ENCODE assay signal across 2 cellular contexts in genomic region chr6:47669684-47670515, GRCh38.
TF ChIP-seq lines count a peak whose summit lies in the region.

No MANE protein-coding gene starts in this region.

TF ChIP-seq in K562, 482 proteins besides CTCF, POLR2A, EP300 and RAD21 (continues in another document):
- peak in 1 of 2 experiments; percentile 22; a peak in 1 of 4 replicates for TF ChIP-seq TBL1XR1 (IDR thresholded peaks at IDR 0.05; ENCODE audit: low read length in 2 of 2)
- TF ChIP-seq, protein P1, sequence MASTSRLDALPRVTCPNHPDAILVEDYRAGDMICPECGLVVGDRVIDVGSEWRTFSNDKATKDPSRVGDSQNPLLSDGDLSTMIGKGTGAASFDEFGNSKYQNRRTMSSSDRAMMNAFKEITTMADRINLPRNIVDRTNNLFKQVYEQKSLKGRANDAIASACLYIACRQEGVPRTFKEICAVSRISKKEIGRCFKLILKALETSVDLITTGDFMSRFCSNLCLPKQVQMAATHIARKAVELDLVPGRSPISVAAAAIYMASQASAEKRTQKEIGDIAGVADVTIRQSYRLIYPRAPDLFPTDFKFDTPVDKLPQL (IDR thresholded peaks at IDR 0.05; ENCODE audit: extremely low read depth, insufficient read length), result no peak
- TF ChIP-seq KDM1A (IDR thresholded peaks at IDR 0.05), result peak; percentile 78 to 83
- no peak for TF ChIP-seq FOXM1 (IDR thresholded peaks at IDR 0.05; ENCODE audit: low read depth)
- TF ChIP-seq FOXM1 (CRISPR knock-in tag; IDR thresholded peaks at IDR 0.05; ENCODE audit: low read depth), result no peak
- no peak for TF ChIP-seq HDAC3 (IDR thresholded peaks at IDR 0.05; ENCODE audit: borderline replicate concordance, partially characterized antibody)
- no peak for TF ChIP-seq HNRNPH1 (optimal IDR thresholded peaks at IDR 0.05; ENCODE audit: low read depth, low read length)
- TF ChIP-seq PBX2 (CRISPR knock-in tag; IDR thresholded peaks at IDR 0.05; ENCODE audit: low read depth), result no peak
- TF ChIP-seq PBX2 (tag; conservative IDR thresholded peaks at IDR 0.05; ENCODE audit: low read depth), result no peak
- TF ChIP-seq SNAPC5 (CRISPR knock-in tag; IDR thresholded peaks at IDR 0.05), result no peak
- no peak for TF ChIP-seq ZKSCAN1 (IDR thresholded peaks at IDR 0.05; ENCODE audit: low read depth, low read length)
- no peak for TF ChIP-seq LEF1 (IDR thresholded peaks at IDR 0.05)
- TF ChIP-seq NFXL1 (CRISPR knock-in tag; IDR thresholded peaks at IDR 0.05), result no peak
- no peak for TF ChIP-seq CBFB (CRISPR knock-in tag; IDR thresholded peaks at IDR 0.05)
- TF ChIP-seq JUNB (CRISPR knock-in tag; conservative IDR thresholded peaks at IDR 0.05), result no peak
- TF ChIP-seq, protein P2, sequence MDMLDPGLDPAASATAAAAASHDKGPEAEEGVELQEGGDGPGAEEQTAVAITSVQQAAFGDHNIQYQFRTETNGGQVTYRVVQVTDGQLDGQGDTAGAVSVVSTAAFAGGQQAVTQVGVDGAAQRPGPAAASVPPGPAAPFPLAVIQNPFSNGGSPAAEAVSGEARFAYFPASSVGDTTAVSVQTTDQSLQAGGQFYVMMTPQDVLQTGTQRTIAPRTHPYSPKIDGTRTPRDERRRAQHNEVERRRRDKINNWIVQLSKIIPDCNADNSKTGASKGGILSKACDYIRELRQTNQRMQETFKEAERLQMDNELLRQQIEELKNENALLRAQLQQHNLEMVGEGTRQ (CRISPR knock-in tag; IDR thresholded peaks at IDR 0.05), result peak; percentile 30; the same call in 1 of the 2 replicates
- TF ChIP-seq PREB (CRISPR knock-in tag; IDR thresholded peaks at IDR 0.05), result no peak
- TF ChIP-seq ATF2 (CRISPR knock-in tag; IDR thresholded peaks at IDR 0.05), result no peak
- TF ChIP-seq, protein P3, sequence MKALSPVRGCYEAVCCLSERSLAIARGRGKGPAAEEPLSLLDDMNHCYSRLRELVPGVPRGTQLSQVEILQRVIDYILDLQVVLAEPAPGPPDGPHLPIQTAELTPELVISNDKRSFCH (CRISPR knock-in tag; IDR thresholded peaks at IDR 0.05), result no peak
- TF ChIP-seq, protein P3 (tag; IDR thresholded peaks at IDR 0.05), result no peak
- TF ChIP-seq MEIS2 (IDR thresholded peaks at IDR 0.05; ENCODE audit: partially characterized antibody), result peak; percentile 32
- no peak for TF ChIP-seq GATAD2A (IDR thresholded peaks at IDR 0.05)
- TF ChIP-seq TAF15 (IDR thresholded peaks at IDR 0.05; ENCODE audit: low read depth, low read length), result no peak
- no peak for TF ChIP-seq CEBPG (CRISPR knock-in tag; IDR thresholded peaks at IDR 0.05)
- 0 out of 4 replicates have a peak, but pooled peaks of 1 of the 2 experiments have one; percentile 14 for TF ChIP-seq CEBPG (tag; conservative IDR thresholded peaks at IDR 0.05 in 1 of 2, IDR thresholded peaks at IDR 0.05 in 1 of 2)
- TF ChIP-seq ZSCAN29 (IDR thresholded peaks at IDR 0.05), result no peak
- TF ChIP-seq SMAD4 (CRISPR knock-in tag; conservative IDR thresholded peaks at IDR 0.05), result peak; percentile 69
- TF ChIP-seq RCOR1 (IDR thresholded peaks at IDR 0.05; ENCODE audit: borderline replicate concordance in 1 of 2, low read depth in 2 of 2, low read length in 2 of 2), result peak in 1 of 2 experiments; percentile 86; a peak in 2 of 4 replicates
- no peak for TF ChIP-seq MYNN (IDR thresholded peaks at IDR 0.05)
- no peak for TF ChIP-seq MYNN (CRISPR knock-in tag; IDR thresholded peaks at IDR 0.05)
- no peak for TF ChIP-seq ZC3H11A (IDR thresholded peaks at IDR 0.05; ENCODE audit: low read depth, low read length)

TF ChIP-seq in SK-N-SH treated with all-trans-retinoic acid at 6 μM for 48 hours, 23 proteins besides CTCF, POLR2A, EP300 and RAD21 (continued from another document):
- TF ChIP-seq CSDC2 (CRISPR knock-in tag; IDR thresholded peaks at IDR 0.05), result no peak
- TF ChIP-seq, protein P4, sequence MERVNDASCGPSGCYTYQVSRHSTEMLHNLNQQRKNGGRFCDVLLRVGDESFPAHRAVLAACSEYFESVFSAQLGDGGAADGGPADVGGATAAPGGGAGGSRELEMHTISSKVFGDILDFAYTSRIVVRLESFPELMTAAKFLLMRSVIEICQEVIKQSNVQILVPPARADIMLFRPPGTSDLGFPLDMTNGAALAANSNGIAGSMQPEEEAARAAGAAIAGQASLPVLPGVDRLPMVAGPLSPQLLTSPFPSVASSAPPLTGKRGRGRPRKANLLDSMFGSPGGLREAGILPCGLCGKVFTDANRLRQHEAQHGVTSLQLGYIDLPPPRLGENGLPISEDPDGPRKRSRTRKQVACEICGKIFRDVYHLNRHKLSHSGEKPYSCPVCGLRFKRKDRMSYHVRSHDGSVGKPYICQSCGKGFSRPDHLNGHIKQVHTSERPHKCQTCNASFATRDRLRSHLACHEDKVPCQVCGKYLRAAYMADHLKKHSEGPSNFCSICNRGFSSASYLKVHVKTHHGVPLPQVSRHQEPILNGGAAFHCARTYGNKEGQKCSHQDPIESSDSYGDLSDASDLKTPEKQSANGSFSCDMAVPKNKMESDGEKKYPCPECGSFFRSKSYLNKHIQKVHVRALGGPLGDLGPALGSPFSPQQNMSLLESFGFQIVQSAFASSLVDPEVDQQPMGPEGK (CRISPR knock-in tag; IDR thresholded peaks at IDR 0.05; ENCODE audit: borderline replicate concordance), result no peak
- no peak for TF ChIP-seq ARNTL (CRISPR knock-in tag; IDR thresholded peaks at IDR 0.05; ENCODE audit: borderline replicate concordance, low read depth)
- no peak for TF ChIP-seq TOX (CRISPR knock-in tag; IDR thresholded peaks at IDR 0.05; ENCODE audit: borderline replicate concordance)
